In the genomic region with DNA sequence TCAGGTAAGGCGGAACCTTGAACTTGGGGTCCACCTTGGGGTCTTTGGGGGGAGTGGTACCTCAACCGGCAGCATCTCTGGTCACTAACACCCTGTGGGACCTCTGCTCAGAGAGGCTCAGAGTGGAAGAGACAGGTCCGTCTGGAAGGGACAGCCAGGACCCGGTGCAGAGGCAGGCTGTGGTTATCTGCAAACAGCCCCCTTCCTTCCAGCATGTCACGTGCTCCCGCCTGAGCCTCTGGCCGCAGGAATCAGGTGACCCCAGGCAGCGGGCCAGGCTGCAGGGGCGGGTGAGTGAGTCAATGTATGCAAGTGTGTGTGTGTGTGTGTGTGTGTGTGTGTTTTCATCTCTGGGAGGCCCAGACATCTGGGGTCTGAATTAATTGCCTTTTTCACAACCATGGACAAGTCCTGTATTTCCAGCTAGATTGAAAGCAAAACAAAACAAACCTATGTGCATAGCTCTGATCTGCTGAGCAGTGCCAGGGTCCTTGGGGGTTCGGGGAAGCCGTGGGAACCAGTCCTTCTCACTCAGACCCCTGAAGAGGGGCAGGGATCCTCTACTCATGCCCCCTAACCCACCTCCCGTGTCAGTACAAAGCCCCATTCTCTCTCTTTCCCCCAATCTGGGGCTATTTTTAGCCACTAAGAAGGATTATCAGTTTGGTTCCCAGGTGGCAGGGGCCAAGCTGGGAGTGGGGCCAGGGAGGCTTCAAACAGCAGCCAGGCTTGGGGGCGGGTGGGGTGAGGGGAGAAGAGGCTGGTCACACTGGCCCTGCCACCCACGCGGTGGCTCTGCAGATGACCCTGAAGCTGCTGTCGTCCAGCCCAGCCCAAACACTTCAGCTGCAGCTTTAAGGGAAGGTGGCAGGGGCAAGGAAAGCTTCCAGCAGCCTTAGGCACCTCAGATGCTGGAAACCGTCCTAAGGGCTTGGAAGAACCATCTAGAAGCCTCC, we compare ENCODE assay signal across 8 cellular contexts. TPM values are rescaled to one million over a fixed set of nuclear protein-coding genes. Genes with fewer than 3 reads are reported as not detected.
A peak's percentile ranks its signal among the peaks of the same experiment; 100 is the strongest.
DNase-seq lines count a peak whose midpoint lies in the region; ATAC-seq and TF ChIP-seq lines count a peak whose summit lies in the region.

No MANE protein-coding gene starts in this region.

- H3K27ac Mint-ChIP-seq in activated T-helper 1 cell treated with anti-CD3 and anti-CD28 coated beads, Interleukin-12 subunit alpha, Interleukin-12 subunit beta, Interleukin-2, Interleukin-4 antibody, amounts not matched to agents 30 ng/mL and 10 ng/mL and 1 ng/mL, durations not matched to agents 14 hours and 24 hours and 36 hours, result no peak overlapping the region
- peak overlapping the region; percentile 72 for H3K27ac Mint-ChIP-seq in T-helper 17 cell
- H3K27ac Mint-ChIP-seq in MCF 10A (ENCODE audit: low read depth, unreplicated experiment), result peak overlapping the region; percentile 65

- no peaks in the 10 kb centered on the region for H3K27me3 Mint-ChIP-seq in activated T-helper 1 cell treated with anti-CD3 and anti-CD28 coated beads, Interleukin-12 subunit alpha, Interleukin-12 subunit beta, Interleukin-2, Interleukin-4 antibody, amounts not matched to agents 30 ng/mL and 10 ng/mL and 1 ng/mL, durations not matched to agents 14 hours and 24 hours and 36 hours (ENCODE audit: insufficient read depth)
- H3K27me3 Mint-ChIP-seq in T-helper 17 cell, result no peaks in the 10 kb centered on the region
- no peaks in the 10 kb centered on the region for H3K27me3 Mint-ChIP-seq in MCF 10A (ENCODE audit: insufficient read depth, unreplicated experiment)

- H3K4me1 ChIP-seq in iPS-20b (ENCODE audit: insufficient read depth, low read length), result peaks cover 10% of the 10 kb centered on the region; the same call in 1 of the 2 replicates

- peaks cover 29% of the 10 kb centered on the region for H3K36me3 Mint-ChIP-seq in activated T-helper 1 cell treated with anti-CD3 and anti-CD28 coated beads, Interleukin-12 subunit alpha, Interleukin-12 subunit beta, Interleukin-2, Interleukin-4 antibody, amounts not matched to agents 30 ng/mL and 10 ng/mL and 1 ng/mL, durations not matched to agents 14 hours and 24 hours and 36 hours (ENCODE audit: low read depth)
- H3K36me3 Mint-ChIP-seq in T-helper 17 cell (ENCODE audit: low read depth) (peaks cover 2% of the 10 kb centered on the region), MCF 10A (ENCODE audit: insufficient read depth, unreplicated experiment) (no peaks in the 10 kb centered on the region)

- peaks cover under 1% of the 10 kb centered on the region for H3K36me3 ChIP-seq in iPS-20b (ENCODE audit: insufficient read depth, low read depth, low read length)

- no peak overlapping the region; the same call in 1 of the 2 replicates for H3K4me3 ChIP-seq in iPS-20b (ENCODE audit: low read length)
- H3K4me3 ChIP-seq in skeletal muscle cell (ENCODE audit: low read depth, low read length), result no peak overlapping the region

- no peak for TF ChIP-seq EP300 in Ishikawa (IDR thresholded peaks at IDR 0.05; ENCODE audit: borderline replicate concordance)

- peak overlapping the region; percentile 68; the same call in 1 of the 2 replicates for H3K9ac ChIP-seq in iPS-20b (ENCODE audit: low read depth, low read length)

- CTCF ChIA-PET in MCF 10A (lab: Yijun Ruan, JAX), result interaction anchor here (0.6 to 1.5 kb wide), 5 partner anchors 9 to 319 kb away, joined by 3 to 6 read pairs (median 4); no protein-coding TSS in a partner anchor

- peak; percentile 28 for DNase-seq in activated T-helper 1 cell treated with Interleukin-2 at 50 U/mL for 16 hours (ENCODE audit: low read depth)
- DNase-seq in activated T-helper 1 cell treated with anti-CD3 and anti-CD28 coated beads, Interleukin-12 subunit alpha, Interleukin-12 subunit beta, Interleukin-2, Interleukin-4 antibody, amounts not matched to agents 30 ng/mL and 10 ng/mL and 1 ng/mL, durations not matched to agents 14 hours and 24 hours and 36 hours (ENCODE audit: low spot score), result no peak
- peak in 1 of 3 donors; percentile 11 for DNase-seq in T-helper 17 cell
- DNase-seq in MCF 10A (ENCODE audit: unreplicated experiment), result peak; percentile 87
- DNase-seq in skeletal muscle cell (ENCODE audit: low read depth), result peak; percentile 86
- no peak for DNase-seq in NCI-H1930 (lab: John Stamatoyannopoulos, UW)

- peaks cover 9% of the 10 kb centered on the region for H3K4me1 Mint-ChIP-seq in activated T-helper 1 cell treated with anti-CD3 and anti-CD28 coated beads, Interleukin-12 subunit alpha, Interleukin-12 subunit beta, Interleukin-2, Interleukin-4 antibody, amounts not matched to agents 30 ng/mL and 10 ng/mL and 1 ng/mL, durations not matched to agents 14 hours and 24 hours and 36 hours (ENCODE audit: low read depth)
- peaks cover 16% of the 10 kb centered on the region for H3K4me1 Mint-ChIP-seq in T-helper 17 cell
- H3K4me1 Mint-ChIP-seq in MCF 10A (ENCODE audit: insufficient read depth, unreplicated experiment), result peaks cover 19% of the 10 kb centered on the region

- no peak overlapping the region for H3K4me3 Mint-ChIP-seq in activated T-helper 1 cell treated with anti-CD3 and anti-CD28 coated beads, Interleukin-12 subunit alpha, Interleukin-12 subunit beta, Interleukin-2, Interleukin-4 antibody, amounts not matched to agents 30 ng/mL and 10 ng/mL and 1 ng/mL, durations not matched to agents 14 hours and 24 hours and 36 hours
- H3K4me3 Mint-ChIP-seq in T-helper 17 cell (peak overlapping the region; percentile 64), MCF 10A (ENCODE audit: unreplicated experiment) (peak overlapping the region; percentile 39)

- intact Hi-C loops in activated T-helper 1 cell treated with anti-CD3 and anti-CD28 coated beads, Interleukin-12 subunit alpha, Interleukin-12 subunit beta, Interleukin-2, Interleukin-4 antibody, amounts not matched to agents 30 ng/mL and 10 ng/mL and 1 ng/mL, durations not matched to agents 14 hours and 24 hours and 36 hours (cut with micrococcal nuclease), result no loop called here
- intact Hi-C loops in MCF 10A (cut with micrococcal nuclease), result loop anchor here (5.0 kb wide), 1 partner anchor 83 kb away; no protein-coding TSS in a partner anchor

- peak; percentile 62 for ATAC-seq in T-helper 17 cell

- TF ChIP-seq CTCF in MCF 10A (IDR thresholded peaks at IDR 0.05; ENCODE audit: unreplicated experiment), result no peak

- H3K27ac ChIP-seq in iPS-20b (ENCODE audit: low read length), result peak overlapping the region; percentile 53

- TF ChIP-seq RAD21 in Ishikawa (IDR thresholded peaks at IDR 0.05; ENCODE audit: low read depth), result no peak

- no peaks in the 10 kb centered on the region for H3K9me3 ChIP-seq in T-helper 17 cell (ENCODE audit: control insufficient read depth, low read length, poor library complexity, severe bottlenecking)
- 0 out of 2 replicates have a peak, but pooled peaks cover 3% of the 10 kb centered on the region for H3K9me3 ChIP-seq in iPS-20b (ENCODE audit: insufficient read depth, low read depth, low read length)

- H3K27me3 ChIP-seq in iPS-20b (ENCODE audit: insufficient read depth, low read length), result no peaks in the 10 kb centered on the region

- H3K9me3 Mint-ChIP-seq in activated T-helper 1 cell treated with anti-CD3 and anti-CD28 coated beads, Interleukin-12 subunit alpha, Interleukin-12 subunit beta, Interleukin-2, Interleukin-4 antibody, amounts not matched to agents 30 ng/mL and 10 ng/mL and 1 ng/mL, durations not matched to agents 14 hours and 24 hours and 36 hours, result peaks cover 22% of the 10 kb centered on the region
- H3K9me3 Mint-ChIP-seq in MCF 10A (ENCODE audit: unreplicated experiment), result no peaks in the 10 kb centered on the region

- POLR2A ChIA-PET in MCF 10A (lab: Yijun Ruan, JAX), result interaction anchor here (0.6 to 2.0 kb wide), 5 partner anchors 17 to 1138 kb away, joined by 3 to 11 read pairs (median 4); partner anchors contain the start of genes CERS4 and SNAPC2

- BruUV-seq in MCF 10A (replicated peaks; lab: Mats Ljungman, UMichigan), result no TSS peak

TF ChIP-seq in Ishikawa, 13 proteins besides CTCF, POLR2A, EP300 and RAD21:
- no peak for TF ChIP-seq CEBPB (IDR thresholded peaks at IDR 0.05)
- TF ChIP-seq, protein P1, sequence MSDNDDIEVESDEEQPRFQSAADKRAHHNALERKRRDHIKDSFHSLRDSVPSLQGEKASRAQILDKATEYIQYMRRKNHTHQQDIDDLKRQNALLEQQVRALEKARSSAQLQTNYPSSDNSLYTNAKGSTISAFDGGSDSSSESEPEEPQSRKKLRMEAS (IDR thresholded peaks at IDR 0.05), result no peak; the same call in 1 of the 2 replicates
- TF ChIP-seq, protein P2, sequence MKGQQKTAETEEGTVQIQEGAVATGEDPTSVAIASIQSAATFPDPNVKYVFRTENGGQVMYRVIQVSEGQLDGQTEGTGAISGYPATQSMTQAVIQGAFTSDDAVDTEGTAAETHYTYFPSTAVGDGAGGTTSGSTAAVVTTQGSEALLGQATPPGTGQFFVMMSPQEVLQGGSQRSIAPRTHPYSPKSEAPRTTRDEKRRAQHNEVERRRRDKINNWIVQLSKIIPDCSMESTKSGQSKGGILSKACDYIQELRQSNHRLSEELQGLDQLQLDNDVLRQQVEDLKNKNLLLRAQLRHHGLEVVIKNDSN (IDR thresholded peaks at IDR 0.05), result peak; percentile 94
- TF ChIP-seq NFIC (IDR thresholded peaks at IDR 0.05), result 0 out of 2 replicates have a peak, but pooled peaks have one; percentile 43
- peak; percentile 26; the same call in 1 of the 2 replicates for TF ChIP-seq ZBTB7A (IDR thresholded peaks at IDR 0.05; ENCODE audit: low read depth)

RNA-seq across cellular contexts. Expression of gene CERS4, which starts 31.4 kb away (rescaled TPM):
- 26.4 and 29.7 TPM in 2 replicates for total RNA-seq in activated T-helper 1 cell treated with anti-CD3 and anti-CD28 coated beads, Interleukin-12 subunit alpha, Interleukin-12 subunit beta, Interleukin-2, Interleukin-4 antibody, amounts not matched to agents 30 ng/mL and 10 ng/mL and 1 ng/mL, durations not matched to agents 14 hours and 24 hours and 36 hours
- total RNA-seq in T-helper 17 cell, result 10 to 100 TPM; 12.2 to 22.1 TPM
- total RNA-seq in MCF 10A (2022), result 1.1 and 1.5 TPM in 2 replicates

Comparison
In these comparisons a context has a peak if more than half of its experiments do, and no peak if none do; other contexts are left out.
1. DNase-seq: peak in activated T-helper 1 cell treated with Interleukin-2 at 50 U/mL for 16 hours (single experiment), MCF 10A (single experiment) and skeletal muscle cell (single experiment); none in activated T-helper 1 cell treated with anti-CD3 and anti-CD28 coated beads, Interleukin-12 subunit alpha, Interleukin-12 subunit beta, Interleukin-2, Interleukin-4 antibody, amounts not matched to agents 30 ng/mL and 10 ng/mL and 1 ng/mL, durations not matched to agents 14 hours and 24 hours and 36 hours (single experiment) and NCI-H1930 (0 of 2).